Comparison of ENCODE assay signal across 13 cellular contexts in the genomic region with DNA sequence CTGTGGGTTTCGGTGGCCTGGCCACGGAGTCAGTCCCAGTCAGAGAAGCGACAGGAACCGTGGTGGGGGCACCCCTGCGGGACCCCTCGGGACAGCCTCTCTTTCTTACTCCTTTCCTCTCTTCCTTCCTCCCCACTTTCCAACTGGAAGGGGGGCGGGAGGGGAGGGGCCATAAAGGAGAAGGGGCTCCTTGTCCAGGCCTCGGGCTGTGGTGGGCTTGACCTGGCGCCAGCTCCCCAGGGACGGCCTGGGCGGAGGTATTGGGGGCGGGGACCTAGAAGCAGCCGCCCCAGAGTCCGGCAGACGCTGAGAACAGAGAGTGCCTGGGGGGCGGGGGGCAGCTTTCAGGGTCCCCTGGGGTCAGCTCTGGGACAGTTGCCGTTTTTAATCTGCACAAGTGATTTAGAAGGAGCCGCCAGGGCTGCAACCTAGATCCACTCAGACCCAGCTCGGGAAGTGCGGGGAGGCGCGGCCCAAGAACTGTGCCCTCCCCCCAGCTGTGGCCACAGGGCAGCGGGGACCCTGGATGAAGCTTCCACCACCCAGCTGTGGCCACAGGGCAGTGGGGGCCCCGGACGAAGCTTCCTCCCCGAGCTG. TPM values are rescaled to one million over a fixed set of nuclear protein-coding genes. Genes with fewer than 3 reads are reported as not detected.
DNase-seq lines count a peak whose midpoint lies in the region; ATAC-seq, FAIRE-seq and TF ChIP-seq lines count a peak whose summit lies in the region.
"Had no signal": no experiment of that assay in that cellular context is flagged by ENCODE, and none has a peak within 500 bp of the region (broad histone marks: within the 10 kb centered on the region; RNA-seq: fewer than 3 reads in every experiment).

No MANE protein-coding gene starts in this region.

- peaks cover 0 to 27% of the 10 kb centered on the region in 2 donors for H3K27me3 ChIP-seq in body of pancreas
- H3K27me3 ChIP-seq in gastrocnemius medialis: peaks cover 9 to 37% (median 33%) of the 10 kb centered on the region in 3 donors

- no peak overlapping the region for H3K4me3 ChIP-seq in body of pancreas
- H3K4me3 ChIP-seq in iPS-18c (ENCODE audit: insufficient read depth, low read depth, low read length): peak overlapping the region; percentile 15; the same call in 1 of the 2 replicates
- H3K4me3 ChIP-seq in gastrocnemius medialis: peak overlapping the region in 3 of 4 donors; percentile 23 to 49 (median 42)

- H3K9me3 ChIP-seq in body of pancreas (no peaks in the 10 kb centered on the region), iPS-18c (ENCODE audit: control insufficient read depth, insufficient read depth, low read length) (no peaks in the 10 kb centered on the region), gastrocnemius medialis (no peaks in the 10 kb centered on the region)

- no peak for FAIRE-seq in H54 (lab: Jason Lieb, UNC)
- FAIRE-seq: D721Med had no signal

- no peak for TF ChIP-seq POLR2A in body of pancreas (IDR thresholded peaks at IDR 0.05)
- TF ChIP-seq POLR2A in gastrocnemius medialis (IDR thresholded peaks at IDR 0.05): no peak
- no peak for TF ChIP-seq POLR2A in H54 (IDR thresholded peaks at IDR 0.05; ENCODE audit: low read depth, low read length)

- DNase-seq in GM13977 (ENCODE audit: low spot score): peak; percentile 31
- DNase-seq in body of pancreas: no peak
- DNase-seq in gastrocnemius medialis: no peak
- DNase-seq in H54 (ENCODE audit: insufficient read length, low spot score): no peak
- DNase-seq in T-helper 2 cell treated with Interferon-gamma antibody and Interleukin-4, amounts not matched to agents 5 μg/mL and 100 μg/mL, for 36 hours (ENCODE audit: low spot score): no peak
- DNase-seq: activated CD4-positive, alpha-beta T cell treated with anti-CD3 and anti-CD28 coated beads, Interleukin-2, amount 50 U/mL, for 1 hour; head of caudate nucleus; stimulated activated naive CD8-positive, alpha-beta T cell treated with anti-CD3 and anti-CD28 coated beads, Interleukin-15, amount 100 ng/mL, for 72 hours had no signal

- no peaks in the 10 kb centered on the region for H3K9me3 Mint-ChIP-seq in T-helper 2 cell treated with Interferon-gamma antibody and Interleukin-4, amounts not matched to agents 5 μg/mL and 100 μg/mL, for 36 hours
- H3K9me3 Mint-ChIP-seq: stimulated activated naive CD8-positive, alpha-beta T cell treated with anti-CD3 and anti-CD28 coated beads, Interleukin-15, amount 100 ng/mL, for 72 hours had no signal

- in situ Hi-C loops in GM13977 (cut with MboI; ENCODE audit: low pct_unique_long_range_greater_than_20kb, low sequenced_read_pairs, unreplicated experiment): loop anchor here (5.0 kb wide), 1 partner anchor 148 kb away; a partner anchor contains a TSS
- in situ Hi-C loops in gastrocnemius medialis (cut with MboI; ENCODE audit: low sequenced_read_pairs in 4 of 4): no loop called here

- H3K4me3 Mint-ChIP-seq in T-helper 2 cell treated with Interferon-gamma antibody and Interleukin-4, amounts not matched to agents 5 μg/mL and 100 μg/mL, for 36 hours: no peak overlapping the region

- intact Hi-C loops in body of pancreas (cut with DNase I) (loop anchor here (10.0 kb wide), 1 partner anchor 320 kb away; a partner anchor contains a TSS), gastrocnemius medialis (cut with DNase I; ENCODE audit: low total_unique reads) (no loop called here)

- H3K27ac Mint-ChIP-seq in T-helper 2 cell treated with Interferon-gamma antibody and Interleukin-4, amounts not matched to agents 5 μg/mL and 100 μg/mL, for 36 hours: no peak overlapping the region

- no peaks in the 10 kb centered on the region for H3K27me3 Mint-ChIP-seq in T-helper 2 cell treated with Interferon-gamma antibody and Interleukin-4, amounts not matched to agents 5 μg/mL and 100 μg/mL, for 36 hours (ENCODE audit: low read depth)

- ATAC-seq in body of pancreas (peak; percentile 3), gastrocnemius medialis (peak; percentile 18 to 27), GM21381 (IDR thresholded peaks at IDR 0.05; ENCODE audit: unreplicated experiment) (no peak), HG02571 (IDR thresholded peaks at IDR 0.05; ENCODE audit: unreplicated experiment) (no peak)
- ATAC-seq: stimulated activated naive CD8-positive, alpha-beta T cell treated with anti-CD3 and anti-CD28 coated beads, Interleukin-15, amount 100 ng/mL, for 72 hours had no signal

- peaks cover 10% of the 10 kb centered on the region for H3K4me1 Mint-ChIP-seq in T-helper 2 cell treated with Interferon-gamma antibody and Interleukin-4, amounts not matched to agents 5 μg/mL and 100 μg/mL, for 36 hours (ENCODE audit: low read depth)

- H3K4me1 ChIP-seq in body of pancreas: peaks cover 25% of the 10 kb centered on the region
- H3K4me1 ChIP-seq in gastrocnemius medialis: peaks cover 33 to 48% of the 10 kb centered on the region in 2 donors

- H3K36me3 Mint-ChIP-seq in T-helper 2 cell treated with Interferon-gamma antibody and Interleukin-4, amounts not matched to agents 5 μg/mL and 100 μg/mL, for 36 hours (ENCODE audit: low read depth): no peaks in the 10 kb centered on the region

- TF ChIP-seq CTCF in GM13977 (IDR thresholded peaks at IDR 0.05; ENCODE audit: extremely low read depth, insufficient read depth, missing control alignments): no peak
- no peak for TF ChIP-seq CTCF in body of pancreas (IDR thresholded peaks at IDR 0.05)
- TF ChIP-seq CTCF in gastrocnemius medialis (IDR thresholded peaks at IDR 0.05 in 4 of 5, conservative IDR thresholded peaks at IDR 0.05 in 1 of 5): no peak

- H3K36me3 ChIP-seq in body of pancreas (replicated peaks in 1 of 2; ENCODE audit: insufficient read depth in 1 of 2, low read depth in 2 of 2): no peaks in the 10 kb centered on the region
- no peaks in the 10 kb centered on the region for H3K36me3 ChIP-seq in gastrocnemius medialis

- peak overlapping the region in 3 of 4 donors; percentile 10 to 57 (median 44) for H3K27ac ChIP-seq in body of pancreas
- peak overlapping the region; percentile 70 to 84 (median 78) for H3K27ac ChIP-seq in gastrocnemius medialis

- 5 to 8% methylated on average over 12 to 26 of the region's 26 CpGs for WGBS in body of pancreas, 2 donors

RNA-seq across cellular contexts. Expression of a gene that starts 6.4 kb away (rescaled TPM):
- total RNA-seq in body of pancreas (not detected), gastrocnemius medialis (not detected)
- total RNA-seq: pulmonary artery endothelial cell had no signal

RNA-seq across cellular contexts. Expression of a gene that starts 10.2 kb away (rescaled TPM):
- total RNA-seq in body of pancreas (10 to 100 TPM; 31.4 to 47.1 TPM), gastrocnemius medialis (10 to 100 TPM; 57.7 to 92.4 (median 59.8) TPM)

RNA-seq across cellular contexts. Expression of a gene that starts 23.8 kb away (rescaled TPM):
- total RNA-seq in body of pancreas (1 to 10 TPM; 4.3 to 5.4 TPM), gastrocnemius medialis (1 to 10 TPM; 4.3 to 7.1 (median 5.6) TPM)

RNA-seq across cellular contexts. Expression of a gene that starts 40.1 kb away (rescaled TPM):
- total RNA-seq in body of pancreas: 10 to 100 TPM; 32.9 to 44.2 TPM
- 10 to 100 TPM; 18.5 to 26.4 (median 22.5) TPM for total RNA-seq in gastrocnemius medialis

Comparison
In these comparisons a context has a peak if more than half of its experiments do, and no peak if none do; other contexts are left out.
1. ATAC-seq: peak in body of pancreas (single experiment) and gastrocnemius medialis (2 of 2); none in GM21381 (single experiment) and HG02571 (single experiment).
2. H3K4me3 ChIP-seq: peak in iPS-18c (single experiment) and gastrocnemius medialis (3 of 4); none in body of pancreas (0 of 2).